ENCODE assay signal across 21 cellular contexts in the genomic region with DNA sequence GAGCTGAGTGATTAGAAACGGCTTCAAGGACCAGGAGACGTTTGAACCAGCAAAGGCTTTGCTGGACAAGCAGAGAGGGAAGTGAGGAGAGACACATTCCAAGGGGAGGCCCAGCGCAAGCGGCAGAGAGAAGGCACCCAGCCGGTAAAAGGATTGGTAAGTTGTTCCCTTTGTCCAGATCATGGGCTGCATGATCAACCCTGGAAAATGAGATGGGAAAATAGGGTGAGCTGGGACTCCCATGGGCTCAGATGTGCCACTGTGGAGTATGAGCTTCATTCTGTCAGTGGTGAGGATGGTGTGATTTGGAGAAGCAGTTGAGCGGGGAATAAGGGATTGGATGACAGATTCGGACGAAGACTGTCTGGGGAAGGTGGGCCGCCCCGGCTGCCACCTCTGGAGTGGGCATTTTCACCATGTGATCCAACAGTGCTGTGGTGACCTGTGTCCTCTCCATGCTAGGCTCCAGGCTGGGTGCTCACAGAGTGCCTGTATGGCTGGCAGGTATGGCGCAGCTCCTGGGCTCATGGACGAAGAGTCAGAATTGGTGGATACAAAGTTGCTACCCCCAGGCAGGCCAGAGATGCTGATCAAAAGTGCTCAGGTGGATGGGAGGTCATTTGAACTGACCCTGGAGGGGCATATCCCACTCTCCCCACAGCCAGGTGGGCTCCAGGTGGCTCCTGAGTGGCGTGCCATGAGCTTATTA.
"Had no signal": no experiment of that assay in that cellular context is flagged by ENCODE, and none has a peak within 500 bp of the region (broad histone marks: within the 10 kb centered on the region; RNA-seq: fewer than 3 reads in every experiment).

No MANE protein-coding gene starts in this region.

- H3K9me3 ChIP-seq: SK-N-SH, upper lobe of right lung had no signal

- H3K36me3 Mint-ChIP-seq: activated naive CD8-positive, alpha-beta T cell treated with anti-CD3 and anti-CD28 coated beads, Interleukin-2, amount 10 ng/mL, durations not matched to agents 7 days and 5 days had no signal

- H3K27me3 ChIP-seq: foreskin keratinocyte, upper lobe of right lung had no signal

- H3K4me1 ChIP-seq: foreskin keratinocyte, left lung, upper lobe of right lung had no signal

- DNase-seq: activated CD4-positive, alpha-beta T cell treated with anti-CD3 and anti-CD28 coated beads, Interleukin-2, amount 50 U/mL, for 1 hour; activated CD8-positive, alpha-beta memory T cell treated with anti-CD3 and anti-CD28 coated beads for 24 hours; activated naive CD4-positive, alpha-beta T cell treated with Interleukin-2 at 50 U/mL for 16 hours; activated naive CD8-positive, alpha-beta T cell treated with anti-CD3 and anti-CD28 coated beads, Interleukin-2, amount 10 ng/mL, durations not matched to agents 7 days and 5 days; activated T-cell treated with anti-CD3 and anti-CD28 coated beads, Interleukin-2, amount 50 U/mL, for 48 hours; amniotic stem cell; cortex of kidney; effector CD4-positive, alpha-beta T cell; erythroblast; foreskin keratinocyte; left lung; midbrain; nephron progenitor cell; nucleus accumbens; SK-N-SH; stimulated activated CD4-positive, alpha-beta T cell treated with anti-CD3 and anti-CD28 coated beads, Interleukin-4, amount 100 ng/mL, for 24 hours; stimulated activated naive CD4-positive, alpha-beta T cell treated with Interleukin-2 at 50 U/mL for 16 hours; upper lobe of right lung had no signal

- H3K36me3 ChIP-seq: left lung, upper lobe of right lung had no signal

- H3K4me3 ChIP-seq: left lung, upper lobe of right lung had no signal

- H3K9me3 Mint-ChIP-seq: T-helper 2 cell treated with Interferon-gamma antibody and Interleukin-4, amounts not matched to agents 5 μg/mL and 100 μg/mL, for 36 hours had no signal

- ATAC-seq: activated CD4-positive, CD25-positive, alpha-beta regulatory T cell treated with anti-CD3 and anti-CD28 coated beads, Interleukin-2, amount 50 U/mL, for 24 hours; foreskin keratinocyte; left lung; upper lobe of right lung had no signal

- H3K27me3 Mint-ChIP-seq: activated naive CD8-positive, alpha-beta T cell treated with anti-CD3 and anti-CD28 coated beads, Interleukin-2, amount 10 ng/mL, durations not matched to agents 7 days and 5 days had no signal

- H3K4me3 Mint-ChIP-seq: activated naive CD8-positive, alpha-beta T cell treated with anti-CD3 and anti-CD28 coated beads, Interleukin-2, amount 10 ng/mL, durations not matched to agents 7 days and 5 days; nephron progenitor cell; T-helper 2 cell treated with Interferon-gamma antibody and Interleukin-4, amounts not matched to agents 5 μg/mL and 100 μg/mL, for 36 hours had no signal

- H3K27ac ChIP-seq: foreskin keratinocyte, left lung, upper lobe of right lung, VCaP had no signal

- H3K27ac Mint-ChIP-seq: activated naive CD8-positive, alpha-beta T cell treated with anti-CD3 and anti-CD28 coated beads, Interleukin-2, amount 10 ng/mL, durations not matched to agents 7 days and 5 days; nephron progenitor cell; T-helper 2 cell treated with Interferon-gamma antibody and Interleukin-4, amounts not matched to agents 5 μg/mL and 100 μg/mL, for 36 hours had no signal

- H3K4me1 Mint-ChIP-seq: activated naive CD8-positive, alpha-beta T cell treated with anti-CD3 and anti-CD28 coated beads, Interleukin-2, amount 10 ng/mL, durations not matched to agents 7 days and 5 days had no signal
